ENCODE assay signal across 8 cellular contexts in genomic region chr15:64774556-64775523, GRCh38. TPM values are rescaled to one million over a fixed set of nuclear protein-coding genes. Genes with fewer than 3 reads are reported as not detected.
DNase-seq lines count a peak whose midpoint lies in the region; ATAC-seq lines count a peak whose summit lies in the region.

No MANE protein-coding gene starts in this region.

- peak overlapping the region in 9 of 10 donors; percentile 34 to 83 (median 67) for H3K4me3 Mint-ChIP-seq in naive thymus-derived CD4-positive, alpha-beta T cell

- peaks cover 0 to 2% (median 0%) of the 10 kb centered on the region in 11 donors for H3K9me3 Mint-ChIP-seq in naive thymus-derived CD4-positive, alpha-beta T cell

- no peaks in the 10 kb centered on the region for H3K36me3 ChIP-seq in naive thymus-derived CD4-positive, alpha-beta T cell (ENCODE audit: control insufficient read depth in 2 of 3, insufficient read depth in 3 of 3, low read length in 3 of 3)

- intact Hi-C loops in naive thymus-derived CD4-positive, alpha-beta T cell (cut with micrococcal nuclease) = loop anchor here in 1 of 2 donors (5.0 kb wide), 1 partner anchor 37 kb away; no protein-coding TSS in a partner anchor

- peak; percentile 26 for ATAC-seq in naive thymus-derived CD4-positive, alpha-beta T cell

- peaks cover 0 to 12% of the 10 kb centered on the region in 2 donors for H3K27me3 ChIP-seq in naive thymus-derived CD4-positive, alpha-beta T cell (ENCODE audit: control insufficient read depth in 2 of 2, insufficient read depth in 2 of 2, low read length in 2 of 2)

- no peak overlapping the region for H3K27ac ChIP-seq in naive thymus-derived CD4-positive, alpha-beta T cell (ENCODE audit: low read depth, low read length)

- POLR2A ChIA-PET in naive thymus-derived CD4-positive, alpha-beta T cell (lab: Charles Lee) = no interaction called here

- no peak overlapping the region for H3K4me3 ChIP-seq in naive thymus-derived CD4-positive, alpha-beta T cell (ENCODE audit: low read length)

- CTCF ChIA-PET in naive thymus-derived CD4-positive, alpha-beta T cell (lab: Charles Lee) = no interaction called here

- peaks cover 0 to 6% (median 0%) of the 10 kb centered on the region in 7 donors for H3K4me1 Mint-ChIP-seq in naive thymus-derived CD4-positive, alpha-beta T cell

- peaks cover 0 to 3% of the 10 kb centered on the region in 2 donors for H3K4me1 ChIP-seq in naive thymus-derived CD4-positive, alpha-beta T cell (ENCODE audit: control insufficient read depth in 2 of 2, insufficient read depth in 2 of 2, low read length in 2 of 2)

- no peaks in the 10 kb centered on the region for H3K9me3 ChIP-seq in naive thymus-derived CD4-positive, alpha-beta T cell (ENCODE audit: control insufficient read depth in 2 of 3, low read length in 3 of 3)

- no peaks in the 10 kb centered on the region for H3K36me3 Mint-ChIP-seq in naive thymus-derived CD4-positive, alpha-beta T cell

- peak overlapping the region in 2 of 9 donors; percentile 68 to 70 for H3K27ac Mint-ChIP-seq in naive thymus-derived CD4-positive, alpha-beta T cell

- DNase-seq in EH (ENCODE audit: low read depth) = peak; percentile 27
- DNase-seq in NCI-H69 (lab: John Stamatoyannopoulos, UW) = peak; percentile 61
- DNase-seq in dermis blood vessel endothelial cell = peak; percentile 22
- peak in 1 of 9 donors; percentile 27 for DNase-seq in naive thymus-derived CD4-positive, alpha-beta T cell
- DNase-seq in NCI-H510A treated with DMSO at 0.1 percent for 48 hours (lab: John Stamatoyannopoulos, UW) = no peak
- no peak for DNase-seq in NCI-H774 (lab: John Stamatoyannopoulos, UW)
- DNase-seq in NCI-H526 treated with DMSO at 0.1 percent for 48 hours (lab: John Stamatoyannopoulos, UW) = no peak
- no peak for DNase-seq in T-helper 9 cell

- H3K27me3 Mint-ChIP-seq in naive thymus-derived CD4-positive, alpha-beta T cell = peaks cover 34 to 75% (median 50%) of the 10 kb centered on the region in 5 donors

RNA-seq across cellular contexts. Expression of gene RBPMS2, which starts 0.5 kb away (rescaled TPM):
- 0.14 TPM in 1 of 2 replicates, not detected in the other for total RNA-seq in dermis blood vessel endothelial cell
- total RNA-seq in naive thymus-derived CD4-positive, alpha-beta T cell = 1 to 10 TPM in 1 of 5 experiments, not detected in 4; 1.2 TPM
- polyA plus RNA-seq in naive thymus-derived CD4-positive, alpha-beta T cell = not detected

RNA-seq across cellular contexts. Expression of gene PIF1, which starts 50.6 kb away (rescaled TPM):
- 5.4 and 16.5 TPM in 2 replicates for total RNA-seq in dermis blood vessel endothelial cell
- total RNA-seq in naive thymus-derived CD4-positive, alpha-beta T cell = 10 to 100 TPM in 1 of 5 experiments, 1 to 10 TPM in 1, under 1 TPM in 1, not detected in 2; 0.34 to 30.2 (median 1.0) TPM
- not detected for polyA plus RNA-seq in naive thymus-derived CD4-positive, alpha-beta T cell

Comparison
In these comparisons a context has a peak if more than half of its experiments do, and no peak if none do; other contexts are left out.
1. DNase-seq: peak in EH (single experiment), NCI-H69 (single experiment) and dermis blood vessel endothelial cell (single experiment); none in NCI-H510A treated with DMSO at 0.1 percent for 48 hours (single experiment), NCI-H774 (single experiment), NCI-H526 treated with DMSO at 0.1 percent for 48 hours (single experiment) and T-helper 9 cell (single experiment).